13 cellular contexts compared by ENCODE assay signal in the genomic region with DNA sequence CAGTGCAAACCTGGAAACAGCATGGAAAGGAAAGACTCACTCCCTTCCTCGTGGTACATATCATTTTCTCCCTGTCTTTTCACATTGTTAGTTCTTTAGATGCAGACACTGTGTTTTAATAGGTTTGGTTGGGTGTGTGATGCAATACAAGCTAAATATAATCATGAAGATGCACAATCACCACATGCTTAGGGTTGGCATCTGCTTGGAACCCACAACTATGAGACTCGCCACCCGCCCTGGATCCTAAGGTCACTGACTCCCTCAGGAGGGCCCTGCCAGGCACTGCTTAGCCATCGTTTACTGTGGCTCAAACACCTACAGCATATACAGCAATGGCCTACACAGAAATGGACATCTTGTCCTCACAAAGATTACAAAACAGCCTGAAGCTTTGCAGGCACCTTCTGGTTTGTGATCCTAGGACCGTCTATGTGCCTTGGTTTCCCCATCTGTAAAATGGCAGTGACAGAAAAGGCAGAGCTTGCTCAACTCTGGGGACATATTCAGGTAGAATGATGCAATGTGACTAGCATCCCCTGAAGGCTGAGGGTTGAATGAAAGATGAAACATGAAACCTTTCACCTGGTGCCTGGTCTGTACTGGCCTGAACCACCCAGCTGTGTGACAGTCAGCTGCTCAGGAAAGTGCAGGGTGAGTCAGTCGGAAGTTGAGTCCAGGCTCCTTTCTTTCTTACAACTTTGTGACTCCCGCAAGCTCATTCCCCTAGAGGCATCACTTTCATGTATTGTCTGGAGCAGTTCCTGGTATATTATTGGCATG.
DNase-seq lines count a peak whose midpoint lies in the region; ATAC-seq, FAIRE-seq and TF ChIP-seq lines count a peak whose summit lies in the region.
"Had no signal": no experiment of that assay in that cellular context is flagged by ENCODE, and none has a peak within 500 bp of the region (broad histone marks: within the 10 kb centered on the region; RNA-seq: fewer than 3 reads in every experiment).

No MANE protein-coding gene starts in this region.

- H3K9me3 ChIP-seq in gastrocnemius medialis = no peaks in the 10 kb centered on the region
- H3K9me3 ChIP-seq: heart left ventricle had no signal

- intact Hi-C loops in gastrocnemius medialis (cut with DNase I; ENCODE audit: low total_unique reads) = loop anchor here (1.0 kb wide), 3 partner anchors 32 to 124 kb away; partner anchors contain the start of gene PFN2
- intact Hi-C loops in activated CD4-positive, alpha-beta memory T cell treated with anti-CD3 and anti-CD28 coated beads for 36 hours (cut with micrococcal nuclease) = no loop called here

- peaks cover 35 to 60% of the 10 kb centered on the region in 2 donors for H3K4me1 ChIP-seq in gastrocnemius medialis
- H3K4me1 ChIP-seq: heart left ventricle had no signal

- TF ChIP-seq CTCF in astrocyte of the spinal cord (IDR thresholded peaks at IDR 0.05; ENCODE audit: low read depth, low read length) = no peak
- peak in 2 of 5 experiments; percentile 5 to 15 for TF ChIP-seq CTCF in gastrocnemius medialis (IDR thresholded peaks at IDR 0.05 in 4 of 5, conservative IDR thresholded peaks at IDR 0.05 in 1 of 5)
- TF ChIP-seq CTCF in glutamatergic neuron (IDR thresholded peaks at IDR 0.05; ENCODE audit: partially characterized antibody, unreplicated experiment) = no peak

- DNase-seq in NCI-H748 (lab: John Stamatoyannopoulos, UW; ENCODE audit: unreplicated experiment) (peak; percentile 54), NCI-H748 treated with DMSO at 0.1 percent for 48 hours (lab: John Stamatoyannopoulos, UW) (no peak), NCI-H146 treated with DMSO at 0.1 percent for 48 hours (lab: John Stamatoyannopoulos, UW; ENCODE audit: unreplicated experiment) (peak; percentile 95), astrocyte of the spinal cord (ENCODE audit: low read depth, low spot score) (peak; percentile 53), gastrocnemius medialis (peak; percentile 91 to 95), glutamatergic neuron (no peak), frontal cortex (ENCODE audit: low spot score in 2 of 2) (no peak)
- no peak for DNase-seq in activated CD4-positive, alpha-beta memory T cell treated with anti-CD3 and anti-CD28 coated beads for 36 hours
- DNase-seq: heart left ventricle; NCI-H1694 treated with DMSO at 0.1 percent for 48 hours; stimulated activated naive CD4-positive, alpha-beta T cell had no signal

- FAIRE-seq in frontal cortex (lab: Jason Lieb, UNC) = no peak

- peak; percentile 79 to 88 for ATAC-seq in gastrocnemius medialis
- ATAC-seq: heart left ventricle had no signal

- no peaks in the 10 kb centered on the region for H3K36me3 Mint-ChIP-seq in glutamatergic neuron (ENCODE audit: unreplicated experiment)
- no peaks in the 10 kb centered on the region for H3K36me3 Mint-ChIP-seq in activated CD4-positive, alpha-beta memory T cell treated with anti-CD3 and anti-CD28 coated beads for 36 hours

- no peaks in the 10 kb centered on the region for H3K36me3 ChIP-seq in gastrocnemius medialis
- H3K36me3 ChIP-seq: cardiac muscle cell, heart left ventricle had no signal

- H3K4me1 Mint-ChIP-seq in glutamatergic neuron (ENCODE audit: low read depth, unreplicated experiment) = peaks cover 14% of the 10 kb centered on the region
- peaks cover 7% of the 10 kb centered on the region for H3K4me1 Mint-ChIP-seq in activated CD4-positive, alpha-beta memory T cell treated with anti-CD3 and anti-CD28 coated beads for 36 hours (ENCODE audit: low read depth)

- peaks cover 3% of the 10 kb centered on the region for H3K9me3 Mint-ChIP-seq in glutamatergic neuron (ENCODE audit: unreplicated experiment)
- H3K9me3 Mint-ChIP-seq in activated CD4-positive, alpha-beta memory T cell treated with anti-CD3 and anti-CD28 coated beads for 36 hours = no peaks in the 10 kb centered on the region

- POLR2A ChIA-PET in activated CD4-positive, alpha-beta memory T cell treated with anti-CD3 and anti-CD28 coated beads for 36 hours (lab: Charles Lee) = no interaction called here

- H3K27ac ChIP-seq in gastrocnemius medialis = peak overlapping the region; percentile 82 to 97 (median 90)
- H3K27ac ChIP-seq: cardiac muscle cell, heart left ventricle, skin epidermis had no signal

- H3K27me3 Mint-ChIP-seq in glutamatergic neuron (ENCODE audit: unreplicated experiment) = peaks cover 6% of the 10 kb centered on the region
- H3K27me3 Mint-ChIP-seq in activated CD4-positive, alpha-beta memory T cell treated with anti-CD3 and anti-CD28 coated beads for 36 hours = peaks cover 8% of the 10 kb centered on the region

- H3K4me3 ChIP-seq in astrocyte of the spinal cord (ENCODE audit: low read depth, low read length) (no peak overlapping the region), gastrocnemius medialis (peak overlapping the region in 1 of 4 donors; percentile 24)
- H3K4me3 ChIP-seq: cardiac muscle cell, heart left ventricle, skin epidermis had no signal

- no peak overlapping the region for H3K4me3 Mint-ChIP-seq in glutamatergic neuron (ENCODE audit: unreplicated experiment)
- H3K4me3 Mint-ChIP-seq in activated CD4-positive, alpha-beta memory T cell treated with anti-CD3 and anti-CD28 coated beads for 36 hours = no peak overlapping the region

- in situ Hi-C loops in astrocyte of the spinal cord (cut with HindIII; ENCODE audit: low sequenced_read_pairs) (no loop called here), gastrocnemius medialis (cut with MboI; ENCODE audit: low sequenced_read_pairs in 4 of 4) (loop anchor here in 1 of 4 donors (10.0 kb wide), 1 partner anchor 60 kb away; no protein-coding TSS in a partner anchor)

- TF ChIP-seq POLR2A in gastrocnemius medialis (IDR thresholded peaks at IDR 0.05) = peak; percentile 31 to 55

- no peaks in the 10 kb centered on the region for H3K27me3 ChIP-seq in gastrocnemius medialis
- H3K27me3 ChIP-seq: cardiac muscle cell, heart left ventricle had no signal

- CTCF ChIA-PET in activated CD4-positive, alpha-beta memory T cell treated with anti-CD3 and anti-CD28 coated beads for 36 hours (lab: Charles Lee) = no interaction called here

- no peak overlapping the region for H3K27ac Mint-ChIP-seq in glutamatergic neuron (ENCODE audit: unreplicated experiment)
- H3K27ac Mint-ChIP-seq in activated CD4-positive, alpha-beta memory T cell treated with anti-CD3 and anti-CD28 coated beads for 36 hours = no peak overlapping the region

Comparison
In these comparisons a context has a peak if more than half of its experiments do, and no peak if none do; other contexts are left out.
1. DNase-seq: peak in NCI-H748 (single experiment), NCI-H146 treated with DMSO at 0.1 percent for 48 hours (single experiment), astrocyte of the spinal cord (single experiment) and gastrocnemius medialis (2 of 2); none in NCI-H748 treated with DMSO at 0.1 percent for 48 hours (single experiment), glutamatergic neuron (single experiment), activated CD4-positive, alpha-beta memory T cell treated with anti-CD3 and anti-CD28 coated beads for 36 hours (single experiment) and frontal cortex (0 of 2).